16 cellular contexts compared by ENCODE assay signal in genomic region chr3:151768393-151768930, GRCh38. TPM values are rescaled to one million over a fixed set of nuclear protein-coding genes. Genes with fewer than 3 reads are reported as not detected.
DNase-seq lines count a peak whose midpoint lies in the region; ATAC-seq, FAIRE-seq and TF ChIP-seq lines count a peak whose summit lies in the region.
"Had no signal": no experiment of that assay in that cellular context is flagged by ENCODE, and none has a peak within 500 bp of the region (broad histone marks: within the 10 kb centered on the region; RNA-seq: fewer than 3 reads in every experiment).

No MANE protein-coding gene starts in this region.

- H2AFZ ChIP-seq in K562 (ENCODE audit: low read depth, low read length): peak overlapping the region; percentile 38
- H2AFZ ChIP-seq: GM23248 had no signal

- H3K9ac ChIP-seq in K562 (ENCODE audit: insufficient read depth in 1 of 2, low read depth in 2 of 2, low read length in 2 of 2): no peak overlapping the region
- H3K9ac ChIP-seq: GM23248 had no signal

- no peak overlapping the region for H3K4me3 Mint-ChIP-seq in osteocyte (ENCODE audit: unreplicated experiment)
- H3K4me3 Mint-ChIP-seq: CD4-positive, CD25-positive, alpha-beta regulatory T cell had no signal

- no peak for TF ChIP-seq RAD21 in K562 (CRISPR knock-in tag; conservative IDR thresholded peaks at IDR 0.05 in 1 of 2, IDR thresholded peaks at IDR 0.05 in 1 of 2)

- H3K4me2 ChIP-seq in K562 (ENCODE audit: insufficient read depth, low read length): no peak overlapping the region

- ATAC-seq in K562 (peak; percentile 82), HG02642 (IDR thresholded peaks at IDR 0.05; ENCODE audit: poor library complexity, unreplicated experiment) (no peak)

- H3K27ac Mint-ChIP-seq in osteocyte (ENCODE audit: unreplicated experiment): peak overlapping the region; percentile 54
- H3K27ac Mint-ChIP-seq: CD4-positive, CD25-positive, alpha-beta regulatory T cell had no signal

- TF ChIP-seq EP300 in K562 (IDR thresholded peaks at IDR 0.05; ENCODE audit: low read length): no peak

- no peak overlapping the region for H3K4me3 ChIP-seq in K562
- H3K4me3 ChIP-seq: GM23248 had no signal

- peaks cover 0 to 13% of the 10 kb centered on the region in 2 experiments; a peak in 1 of 5 replicates for H3K4me1 ChIP-seq in K562 (replicated peaks in 1 of 2; ENCODE audit: control insufficient read depth in 2 of 2, insufficient read depth in 2 of 2, low read length in 2 of 2)

- peak; percentile 11 for FAIRE-seq in K562 (lab: Jason Lieb, UNC)
- FAIRE-seq: G401.6, GM19239 had no signal

- no peaks in the 10 kb centered on the region for H3K27me3 ChIP-seq in K562 (ENCODE audit: control insufficient read depth in 2 of 2, insufficient read depth in 2 of 2, low read length in 2 of 2)

- H3K9me3 ChIP-seq in K562 (replicated peaks; ENCODE audit: control insufficient read depth, insufficient read depth, low read depth, low read length): no peaks in the 10 kb centered on the region

- H3K9me1 ChIP-seq in K562 (ENCODE audit: control insufficient read depth, insufficient read depth, low read length): no peaks in the 10 kb centered on the region

- H3K36me3 ChIP-seq in K562 (ENCODE audit: control insufficient read depth, insufficient read depth, low read length): no peaks in the 10 kb centered on the region

- POLR2A ChIA-PET in K562 (lab: Yijun Ruan, JAX): interaction anchor here (0.7 kb wide), 1 partner anchor 9 kb away, joined by 3 read pairs; no protein-coding TSS in a partner anchor

- intact Hi-C loops in K562 (cut with micrococcal nuclease): no loop called here

- TF ChIP-seq POLR2A in K562 (conservative IDR thresholded peaks at IDR 0.05): no peak

- BruUV-seq in K562 (replicated peaks; lab: Mats Ljungman, UMichigan): no TSS peak

- H3K4me1 Mint-ChIP-seq in osteocyte (ENCODE audit: unreplicated experiment): peaks cover 39% of the 10 kb centered on the region
- H3K4me1 Mint-ChIP-seq: CD4-positive, CD25-positive, alpha-beta regulatory T cell had no signal

- in situ Hi-C loops in K562 (cut with MboI): no loop called here

- no peak overlapping the region; the same call in 2 of the 3 replicates for H3K27ac ChIP-seq in K562 (ENCODE audit: extremely low read depth, low read depth, low read length)
- H3K27ac ChIP-seq: GM23248 had no signal

- H3K79me2 ChIP-seq in K562 (ENCODE audit: control insufficient read depth, insufficient read depth, low read length): no peaks in the 10 kb centered on the region

- WGBS in K562 (ENCODE audit: insufficient coverage, low coverage, missing lambda C conversion rate): 56% methylated on average over 1 of the region's 1 CpG

- H3K36me3 Mint-ChIP-seq in osteocyte (ENCODE audit: unreplicated experiment): no peaks in the 10 kb centered on the region
- H3K36me3 Mint-ChIP-seq: CD4-positive, CD25-positive, alpha-beta regulatory T cell had no signal

- TF ChIP-seq CTCF in K562 (IDR thresholded peaks at IDR 0.05 in 2 of 3, conservative IDR thresholded peaks at IDR 0.05 in 1 of 3; ENCODE audit: insufficient read depth in 2 of 3, low read depth in 1 of 3, low read length in 3 of 3) (no peak), osteocyte (IDR thresholded peaks at IDR 0.05) (no peak)

- CTCF ChIA-PET in K562 (lab: Yijun Ruan, JAX; ENCODE audit: low intra/inter-chr PET ratio): no interaction called here

- no peaks in the 10 kb centered on the region for H4K20me1 ChIP-seq in K562 (replicated peaks; ENCODE audit: control insufficient read depth, insufficient read depth, low read length)

- no peaks in the 10 kb centered on the region for H3K9me3 Mint-ChIP-seq in osteocyte (ENCODE audit: unreplicated experiment)

- peak; percentile 26 to 37 for DNase-seq in AML-193 (lab: John Stamatoyannopoulos, UW)
- DNase-seq in HT-29 (ENCODE audit: low spot score): peak; percentile 71
- peak in 1 of 4 experiments; percentile 11 for DNase-seq in K562 (ENCODE audit: extremely low read depth in 1 of 4, low spot score in 3 of 4)
- no peak for DNase-seq in osteocyte (ENCODE audit: extremely low spot score, unreplicated experiment)
- no peak for DNase-seq in NCI-H345 treated with DMSO at 0.1 percent for 48 hours (lab: John Stamatoyannopoulos, UW; ENCODE audit: unreplicated experiment)
- no peak for DNase-seq in middle frontal gyrus (ENCODE audit: extremely low spot score, low spot score)
- DNase-seq: CD4-positive, CD25-positive, alpha-beta regulatory T cell; DMS79 treated with DMSO at 0.1 percent for 48 hours; GM23248; KG1; NCI-H2029 treated with DMSO at 0.1 percent for 48 hours; NCI-H524; T-helper 2 cell had no signal

- no peaks in the 10 kb centered on the region for H3K27me3 Mint-ChIP-seq in osteocyte (ENCODE audit: unreplicated experiment)

TF ChIP-seq in K562, 482 proteins besides CTCF, POLR2A, EP300 and RAD21 (continues in another document):
- no peak for TF ChIP-seq TOE1 (IDR thresholded peaks at IDR 0.05; ENCODE audit: borderline replicate concordance)
- no peak for TF ChIP-seq TOE1 (CRISPR knock-in tag; IDR thresholded peaks at IDR 0.05; ENCODE audit: borderline replicate concordance, low read depth)
- TF ChIP-seq, protein P1, sequence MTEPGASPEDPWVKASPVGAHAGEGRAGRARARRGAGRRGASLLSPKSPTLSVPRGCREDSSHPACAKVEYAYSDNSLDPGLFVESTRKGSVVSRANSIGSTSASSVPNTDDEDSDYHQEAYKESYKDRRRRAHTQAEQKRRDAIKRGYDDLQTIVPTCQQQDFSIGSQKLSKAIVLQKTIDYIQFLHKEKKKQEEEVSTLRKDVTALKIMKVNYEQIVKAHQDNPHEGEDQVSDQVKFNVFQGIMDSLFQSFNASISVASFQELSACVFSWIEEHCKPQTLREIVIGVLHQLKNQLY (CRISPR knock-in tag; conservative IDR thresholded peaks at IDR 0.05): no peak
- TF ChIP-seq CHCHD3 (CRISPR knock-in tag; IDR thresholded peaks at IDR 0.05): no peak
- TF ChIP-seq, protein P2, sequence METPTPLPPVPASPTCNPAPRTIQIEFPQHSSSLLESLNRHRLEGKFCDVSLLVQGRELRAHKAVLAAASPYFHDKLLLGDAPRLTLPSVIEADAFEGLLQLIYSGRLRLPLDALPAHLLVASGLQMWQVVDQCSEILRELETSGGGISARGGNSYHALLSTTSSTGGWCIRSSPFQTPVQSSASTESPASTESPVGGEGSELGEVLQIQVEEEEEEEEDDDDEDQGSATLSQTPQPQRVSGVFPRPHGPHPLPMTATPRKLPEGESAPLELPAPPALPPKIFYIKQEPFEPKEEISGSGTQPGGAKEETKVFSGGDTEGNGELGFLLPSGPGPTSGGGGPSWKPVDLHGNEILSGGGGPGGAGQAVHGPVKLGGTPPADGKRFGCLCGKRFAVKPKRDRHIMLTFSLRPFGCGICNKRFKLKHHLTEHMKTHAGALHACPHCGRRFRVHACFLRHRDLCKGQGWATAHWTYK (CRISPR knock-in tag; IDR thresholded peaks at IDR 0.05): no peak
- no peak for TF ChIP-seq ZNF143 (CRISPR knock-in tag; IDR thresholded peaks at IDR 0.05)

RNA-seq across cellular contexts. Expression of gene AADACL2, which starts 34.7 kb away (rescaled TPM):
- not detected in 2 replicates for total RNA-seq in HT-29 (2014; rRNA removed; shearing (Covaris generic))
- not detected in 2 replicates for total RNA-seq in K562 (2011; cell fraction: chromatin; rRNA removed; ENCODE audit: low replicate concordance)
- total RNA-seq in K562 (2011; cell fraction: nucleolus; rRNA removed): not detected in 2 replicates
- total RNA-seq in K562 (2011; cell fraction: nucleoplasm; rRNA removed): not detected in 2 replicates
- not detected in 2 replicates for total RNA-seq in K562 (2014; rRNA removed)
- total RNA-seq in K562 (2014; rRNA removed; fragmentation: Illumina TruSeq; extraction: Trizol): not detected in 2 replicates
- not detected in 2 replicates for total RNA-seq in K562 (2015; rRNA removed; fragmentation: Illumina TruSeq; extraction: Trizol)
- not detected in 2 replicates for total RNA-seq in K562 (2021)
- polyA plus RNA-seq in K562 (2011; rRNA removed): not detected in 2 replicates
- not detected in 2 replicates for polyA plus RNA-seq in K562 (2011; cell fraction: cytosol; rRNA removed)
- not detected in 2 replicates for polyA plus RNA-seq in K562 (2011; cell fraction: nucleus; rRNA removed)
- polyA plus RNA-seq in K562 (2012): not detected in 2 replicates
- polyA plus RNA-seq in K562 (2014; fragmentation: Illumina TruSeq; extraction: Trizol): not detected in 2 replicates
- not detected for polyA plus RNA-seq in K562 (2014; fragmentation: Nextera tagmentation; extraction: Ambion mirVana)
- polyA plus RNA-seq in K562 (2014; rRNA removed): not detected in 2 replicates
- not detected in 2 replicates for polyA minus RNA-seq in K562 (2011; rRNA and poly(A)+ RNA removed)
- not detected in 2 replicates for polyA minus RNA-seq in K562 (2011; cell fraction: cytosol; rRNA and poly(A)+ RNA removed)
- polyA minus RNA-seq in K562 (2011; cell fraction: nucleus; rRNA and poly(A)+ RNA removed): not detected in 2 replicates
- not detected in 2 replicates for total RNA-seq in osteocyte
- total RNA-seq: CD4-positive, CD25-positive, alpha-beta regulatory T cell; GM23248 had no signal
- polyA plus RNA-seq: CD4-positive, CD25-positive, alpha-beta regulatory T cell; GM23248 had no signal

RNA-seq across cellular contexts. Expression of gene AADAC, which starts 45.5 kb away (rescaled TPM):
- total RNA-seq in HT-29 (2014; rRNA removed; shearing (Covaris generic)): 0.08 and 3.8 TPM in 2 replicates
- not detected in 2 replicates for total RNA-seq in K562 (2011; cell fraction: chromatin; rRNA removed; ENCODE audit: low replicate concordance)
- total RNA-seq in K562 (2011; cell fraction: nucleolus; rRNA removed): not detected in 2 replicates
- total RNA-seq in K562 (2011; cell fraction: nucleoplasm; rRNA removed): not detected in 2 replicates
- not detected in 2 replicates for total RNA-seq in K562 (2014; rRNA removed)
- total RNA-seq in K562 (2014; rRNA removed; fragmentation: Illumina TruSeq; extraction: Trizol): not detected in 2 replicates
- not detected in 2 replicates for total RNA-seq in K562 (2015; rRNA removed; fragmentation: Illumina TruSeq; extraction: Trizol)
- 0.47 TPM in 1 of 2 replicates, not detected in the other for total RNA-seq in K562 (2021)
- not detected in 2 replicates for polyA plus RNA-seq in K562 (2011; rRNA removed)
- polyA plus RNA-seq in K562 (2011; cell fraction: cytosol; rRNA removed): not detected in 2 replicates
- not detected in 2 replicates for polyA plus RNA-seq in K562 (2011; cell fraction: nucleus; rRNA removed)
- polyA plus RNA-seq in K562 (2012): not detected in 2 replicates
- polyA plus RNA-seq in K562 (2014; fragmentation: Illumina TruSeq; extraction: Trizol): not detected in 2 replicates
- not detected for polyA plus RNA-seq in K562 (2014; fragmentation: Nextera tagmentation; extraction: Ambion mirVana)
- polyA plus RNA-seq in K562 (2014; rRNA removed): not detected in 2 replicates
- not detected in 2 replicates for polyA minus RNA-seq in K562 (2011; rRNA and poly(A)+ RNA removed)
- not detected in 2 replicates for polyA minus RNA-seq in K562 (2011; cell fraction: cytosol; rRNA and poly(A)+ RNA removed)
- not detected in 2 replicates for polyA minus RNA-seq in K562 (2011; cell fraction: nucleus; rRNA and poly(A)+ RNA removed)
- not detected in 2 replicates for total RNA-seq in osteocyte
- total RNA-seq: CD4-positive, CD25-positive, alpha-beta regulatory T cell; GM23248 had no signal
- polyA plus RNA-seq: CD4-positive, CD25-positive, alpha-beta regulatory T cell; GM23248 had no signal

Comparison
In these comparisons a context has a peak if more than half of its experiments do, and no peak if none do; other contexts are left out.
1. DNase-seq: peak in AML-193 (2 of 2) and HT-29 (single experiment); none in osteocyte (single experiment), NCI-H345 treated with DMSO at 0.1 percent for 48 hours (single experiment) and middle frontal gyrus (single experiment).